32 cellular contexts compared by ENCODE assay signal in genomic region chr9:80516678-80517077, GRCh38.
"Had no signal": no experiment of that assay in that cellular context is flagged by ENCODE, and none has a peak within 500 bp of the region (broad histone marks: within the 10 kb centered on the region; RNA-seq: fewer than 3 reads in every experiment).

No MANE protein-coding gene starts in this region.

- H3K9me3 ChIP-seq: adrenal gland, body of pancreas, breast epithelium had no signal

- FAIRE-seq: astrocyte, colon, TTC549 had no signal

- DNase-seq: activated B cell treated with CpG ODN at 0.5 μM for 24 hours; activated CD4-positive, alpha-beta memory T cell treated with anti-CD3 and anti-CD28 coated beads, Interleukin-2, amount 10 ng/mL, durations not matched to agents 7 days and 5 days; activated CD4-positive, alpha-beta T cell treated with anti-CD3 and anti-CD28 coated beads for 36 hours; activated CD4-positive, alpha-beta T cell treated with anti-CD3 and anti-CD28 coated beads for 48 hours; activated CD4-positive, alpha-beta T cell treated with anti-CD3 and anti-CD28 coated beads, Interleukin-2, amount 10 ng/mL, durations not matched to agents 7 days and 5 days; activated CD4-positive, alpha-beta T cell treated with anti-CD3 and anti-CD28 coated beads, Interleukin-2, amount 50 U/mL, for 48 hours; activated CD4-positive, CD25-positive, alpha-beta regulatory T cell treated with anti-CD3 and anti-CD28 coated beads, Interleukin-2, amount 50 U/mL, for 72 hours; activated CD8-positive, alpha-beta memory T cell treated with anti-CD3 and anti-CD28 coated beads for 24 hours; activated CD8-positive, alpha-beta memory T cell treated with anti-CD3 and anti-CD28 coated beads, Interleukin-2, amount 10 ng/mL, durations not matched to agents 7 days and 5 days; activated CD8-positive, alpha-beta memory T cell treated with anti-CD3 and anti-CD28 coated beads, Interleukin-2, amount 50 U/mL, for 48 hours; activated CD8-positive, alpha-beta T cell treated with anti-CD3 and anti-CD28 coated beads, Interleukin-2, amount 10 ng/mL, durations not matched to agents 7 days and 5 days; activated effector memory CD4-positive, alpha-beta T cell treated with Interleukin-2 at 50 U/mL for 16 hours; activated gamma-delta T cell; activated naive CD4-positive, alpha-beta T cell treated with anti-CD3 and anti-CD28 coated beads, Interleukin-2, amount 10 ng/mL, durations not matched to agents 7 days and 5 days; activated naive CD4-positive, alpha-beta T cell treated with Interleukin-2 at 50 U/mL for 16 hours; activated naive CD8-positive, alpha-beta T cell treated with anti-CD3 and anti-CD28 coated beads, Interleukin-2, amount 10 ng/mL, durations not matched to agents 7 days and 5 days; activated naive CD8-positive, alpha-beta T cell treated with anti-CD3 and anti-CD28 coated beads, Interleukin-2, amount 50 U/mL, for 24 hours; activated T-cell treated with anti-CD3 and anti-CD28 coated beads, Interleukin-2, amount 50 U/mL, for 4 hours; adrenal gland; amniotic stem cell; aorta; body of pancreas; brain microvascular endothelial cell; central memory CD4-positive, alpha-beta T cell; T-helper 1 cell; T-helper 2 cell; T-helper 9 cell had no signal

- ATAC-seq: activated CD4-positive, alpha-beta T cell treated with anti-CD3 and anti-CD28 coated beads for 36 hours; activated CD8-positive, alpha-beta memory T cell treated with anti-CD3 and anti-CD28 coated beads, Interleukin-2, amount 10 ng/mL, durations not matched to agents 7 days and 5 days; activated CD8-positive, alpha-beta T cell treated with anti-CD3 and anti-CD28 coated beads, Interleukin-2, amount 10 ng/mL, durations not matched to agents 7 days and 5 days; activated naive CD8-positive, alpha-beta T cell treated with anti-CD3 and anti-CD28 coated beads, Interleukin-2, amount 50 U/mL, for 24 hours; activated T-cell treated with anti-CD3 and anti-CD28 coated beads, Interleukin-2, amount 50 U/mL, for 4 hours; body of pancreas had no signal

- H3K4me1 ChIP-seq: adrenal gland, body of pancreas, breast epithelium had no signal

- H3K27ac ChIP-seq: adrenal gland, body of pancreas, brain microvascular endothelial cell, breast epithelium, VCaP had no signal

- H3K36me3 ChIP-seq: adrenal gland, brain microvascular endothelial cell, breast epithelium had no signal

- H3K27me3 ChIP-seq: adrenal gland, body of pancreas, brain microvascular endothelial cell, breast epithelium had no signal

- H3K4me3 ChIP-seq: adrenal gland, body of pancreas, breast epithelium had no signal
